In genomic region chr2:58046585-58047372, GRCh38 we compare ENCODE assay signal across 1 cellular context.
TF ChIP-seq lines count a peak whose summit lies in the region.

VRK2 (plus strand) TSS chr2:58046806; CDS start chr2:58048832, 2,026 bp downstream.

TF ChIP-seq in K562, 482 proteins besides CTCF, POLR2A, EP300 and RAD21 (continued from another document and continues in another):
- TF ChIP-seq PREB (CRISPR knock-in tag; IDR thresholded peaks at IDR 0.05) (no peak), NCOR1 (IDR thresholded peaks at IDR 0.05) (no peak), CXXC5 (CRISPR knock-in tag; IDR thresholded peaks at IDR 0.05) (peak; percentile 74), ZSCAN32 (CRISPR knock-in tag; IDR thresholded peaks at IDR 0.05) (no peak), PATZ1 (CRISPR knock-in tag; IDR thresholded peaks at IDR 0.05; ENCODE audit: borderline replicate concordance) (no peak), TAF15 (IDR thresholded peaks at IDR 0.05; ENCODE audit: low read depth, low read length) (no peak), BRF2 (IDR thresholded peaks at IDR 0.05; ENCODE audit: borderline replicate concordance, insufficient read depth, insufficient read length) (no peak), PBX2 (CRISPR knock-in tag; IDR thresholded peaks at IDR 0.05; ENCODE audit: low read depth) (no peak), PBX2 (tag; conservative IDR thresholded peaks at IDR 0.05; ENCODE audit: low read depth) (no peak), HLTF (IDR thresholded peaks at IDR 0.05) (no peak), HDGF (IDR thresholded peaks at IDR 0.05) (no peak), NKRF (IDR thresholded peaks at IDR 0.05; ENCODE audit: borderline replicate concordance) (no peak), ZNF140 (CRISPR knock-in tag; IDR thresholded peaks at IDR 0.05) (no peak), PHF20 (IDR thresholded peaks at IDR 0.05; ENCODE audit: partially characterized antibody) (peak; percentile 78), NFYB (IDR thresholded peaks at IDR 0.05; ENCODE audit: extremely low read depth, insufficient read length) (no peak), EWSR1 (IDR thresholded peaks at IDR 0.05; ENCODE audit: borderline replicate concordance, low read depth, partially characterized antibody) (no peak), CBX2 (IDR thresholded peaks at IDR 0.05; ENCODE audit: insufficient read depth, low read length, poor library complexity, severe bottlenecking) (no peak), PML (IDR thresholded peaks at IDR 0.05; ENCODE audit: low read length) (peak; percentile 66), COPS2 (conservative IDR thresholded peaks at IDR 0.05) (no peak), ELK3 (CRISPR knock-in tag; IDR thresholded peaks at IDR 0.05) (no peak), GABPA (tag; conservative IDR thresholded peaks at IDR 0.05; ENCODE audit: low read depth) (peak; percentile 54), XRCC4 (IDR thresholded peaks at IDR 0.05; ENCODE audit: extremely low read depth, insufficient read depth, insufficient read length) (no peak), KDM2B (CRISPR knock-in tag; IDR thresholded peaks at IDR 0.05) (no peak), SMAD1 (IDR thresholded peaks at IDR 0.05; ENCODE audit: low read depth, low read length, partially characterized antibody) (no peak), ZNF589 (CRISPR knock-in tag; IDR thresholded peaks at IDR 0.05; ENCODE audit: low read depth) (peak; percentile 25; the same call in 1 of the 2 replicates), RBFOX2 (IDR thresholded peaks at IDR 0.05; ENCODE audit: low read depth, low read length) (peak; percentile 97), MAFK (IDR thresholded peaks at IDR 0.05; ENCODE audit: low read length) (no peak), SMARCC2 (IDR thresholded peaks at IDR 0.05; ENCODE audit: low read depth) (no peak), GATAD2A (IDR thresholded peaks at IDR 0.05) (peak; percentile 83; the same call in 1 of the 2 replicates), THAP7 (CRISPR knock-in tag; IDR thresholded peaks at IDR 0.05) (no peak), ZNF764 (CRISPR knock-in tag; IDR thresholded peaks at IDR 0.05; ENCODE audit: low read depth) (no peak), E4F1 (CRISPR knock-in tag; IDR thresholded peaks at IDR 0.05; ENCODE audit: borderline replicate concordance) (no peak), ZNF766 (CRISPR knock-in tag; conservative IDR thresholded peaks at IDR 0.05) (no peak), MED1 (CRISPR knock-in tag; IDR thresholded peaks at IDR 0.05; ENCODE audit: borderline replicate concordance) (no peak), ZNF445 (CRISPR knock-in tag; IDR thresholded peaks at IDR 0.05; ENCODE audit: low read depth) (no peak), CEBPG (CRISPR knock-in tag; IDR thresholded peaks at IDR 0.05) (no peak), CEBPG (tag; conservative IDR thresholded peaks at IDR 0.05 in 1 of 2, IDR thresholded peaks at IDR 0.05 in 1 of 2) (no peak), ZNF785 (CRISPR knock-in tag; IDR thresholded peaks at IDR 0.05) (no peak), NFE2L1 (tag; IDR thresholded peaks at IDR 0.05; ENCODE audit: borderline replicate concordance, low read depth) (no peak)
